ENCODE assay signal across 8 cellular contexts in the genomic region with DNA sequence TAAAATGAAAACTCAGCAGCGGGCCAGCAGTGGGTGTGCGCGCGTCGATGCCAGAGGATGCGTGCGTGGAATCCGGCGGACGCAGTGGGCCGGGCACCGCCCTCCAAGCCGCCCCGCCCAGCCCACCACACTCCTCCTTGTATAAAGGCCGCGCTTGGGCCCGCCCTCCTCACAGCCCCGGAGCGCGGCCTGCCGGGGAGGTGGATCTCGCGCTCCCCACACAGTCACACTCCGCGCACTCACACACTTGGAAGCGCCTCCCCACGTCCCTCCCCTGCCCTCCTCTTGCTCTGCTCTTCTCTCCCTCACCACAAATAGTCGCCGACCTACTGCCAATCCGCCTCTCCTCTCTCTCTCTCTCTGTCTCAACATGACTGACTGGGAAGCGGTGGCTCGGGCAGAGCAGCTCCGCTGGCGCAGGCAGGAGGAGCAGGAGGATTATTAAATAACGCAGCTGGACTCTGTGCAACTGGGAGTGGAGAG. TPM values are rescaled to one million over a fixed set of nuclear protein-coding genes. Genes with fewer than 3 reads are reported as not detected.
DNase-seq lines count a peak whose midpoint lies in the region; ATAC-seq and TF ChIP-seq lines count a peak whose summit lies in the region.

Gene CCSER1 (plus strand): TSS at position 172 of the 483 bp plus-strand sequence.

- peak; percentile 22 for DNase-seq in A673 (ENCODE audit: low spot score)
- DNase-seq in NCI-H510A treated with DMSO at 0.1 percent for 48 hours (lab: John Stamatoyannopoulos, UW): peak; percentile 81
- peak; percentile 29 for DNase-seq in activated T-cell treated with anti-CD3 and anti-CD28 coated beads, Interleukin-2, amount 50 U/mL, for 1 hour
- DNase-seq in fibroblast of gingiva (ENCODE audit: low read depth): peak; percentile 71
- peak; percentile 92 for DNase-seq in testis

- WGBS in testis, 2 donors: 0 to 1% methylated on average over 18 to 34 of the region's 35 CpGs

- POLR2A ChIA-PET in A673 (lab: Charles Lee; ENCODE audit: low non-redundant PET): no interaction called here

- H3K9ac ChIP-seq in muscle layer of colon (ENCODE audit: low read length): peak within 1 kb of the TSS; percentile 29

- CTCF ChIA-PET in A673 (lab: Charles Lee): no interaction called here

- no peaks in the 10 kb centered on the region for H3K36me3 ChIP-seq in A673 (ENCODE audit: insufficient read depth, low read length, poor library complexity, severe bottlenecking)
- no peaks in the 10 kb centered on the region for H3K36me3 ChIP-seq in muscle layer of colon (ENCODE audit: insufficient read depth, low read length)
- no peaks in the 10 kb centered on the region for H3K36me3 ChIP-seq in testis (ENCODE audit: low read depth, missing control alignments)

- TF ChIP-seq CTCF in A673 (conservative IDR thresholded peaks at IDR 0.05; ENCODE audit: low read depth, low read length) (no peak), testis (IDR thresholded peaks at IDR 0.05) (no peak)

- no peak for TF ChIP-seq POLR2A in testis (IDR thresholded peaks at IDR 0.05)

- no peak within 1 kb of the TSS for H3K27ac ChIP-seq in A673 (ENCODE audit: low read depth, low read length, poor library complexity, severe bottlenecking)
- H3K27ac ChIP-seq in muscle layer of colon (ENCODE audit: low read depth, low read length): peak within 1 kb of the TSS; percentile 57
- H3K27ac ChIP-seq in testis: peak within 1 kb of the TSS; percentile 80 to 86

- no peaks in the 10 kb centered on the region for H3K9me3 ChIP-seq in A673 (ENCODE audit: low read depth, low read length, poor library complexity, severe bottlenecking)
- H3K9me3 ChIP-seq in muscle layer of colon (ENCODE audit: low read length): no peaks in the 10 kb centered on the region
- no peaks in the 10 kb centered on the region for H3K9me3 ChIP-seq in testis

- H3K27me3 ChIP-seq in A673 (replicated peaks; ENCODE audit: insufficient read depth, low read depth, low read length, poor library complexity): peaks cover 15% of the 10 kb centered on the region
- no peaks in the 10 kb centered on the region for H3K27me3 ChIP-seq in muscle layer of colon (ENCODE audit: control insufficient read depth in 1 of 2, insufficient read depth in 2 of 2, low read length in 2 of 2)
- no peaks in the 10 kb centered on the region for H3K27me3 ChIP-seq in testis

- ATAC-seq in GM18870 (IDR thresholded peaks at IDR 0.05; ENCODE audit: unreplicated experiment) (peak; percentile 47), HG03066 (IDR thresholded peaks at IDR 0.05; ENCODE audit: low read depth, unreplicated experiment) (peak; percentile 78)

- intact Hi-C loops in A673 (cut with micrococcal nuclease; ENCODE audit: unreplicated experiment): loop anchor here (10.0 kb wide), 1 partner anchor 168 kb away; no protein-coding TSS in a partner anchor
- intact Hi-C loops in testis (cut with DNase I; ENCODE audit: low total_unique reads): no loop called here

- H3K4me1 ChIP-seq in A673 (ENCODE audit: insufficient read depth, low read length, poor library complexity, severe bottlenecking): no peaks in the 10 kb centered on the region
- H3K4me1 ChIP-seq in muscle layer of colon (ENCODE audit: insufficient read depth, low read length): peaks cover 9% of the 10 kb centered on the region
- no peaks in the 10 kb centered on the region for H3K4me1 ChIP-seq in testis

- no TSS peak for BruUV-seq in A673 (replicated peaks; lab: Mats Ljungman, UMichigan)

- peak within 1 kb of the TSS; percentile 44 for H3K4me3 ChIP-seq in A673 (ENCODE audit: low read depth, low read length, poor library complexity, severe bottlenecking)
- peak within 1 kb of the TSS; percentile 70 to 87 for H3K4me3 ChIP-seq in muscle layer of colon (ENCODE audit: low read depth in 1 of 2, low read length in 2 of 2)
- peak within 1 kb of the TSS; percentile 72 to 84 for H3K4me3 ChIP-seq in testis

RNA-seq across cellular contexts. Expression of gene CCSER1, which starts in this region (rescaled TPM):
- total RNA-seq in A673 (2021) (not detected in 2 replicates), testis (100 to 1,000 TPM in 1 of 2 donors, 10 to 100 TPM in 1; 82.8 to 105 TPM)
- polyA plus RNA-seq in testis (ENCODE audit: insufficient read depth, low read depth, low replicate concordance): 20.2 TPM

Comparison
In these comparisons a context has a peak if more than half of its experiments do, and no peak if none do; other contexts are left out.
1. RNA of gene CCSER1 (total RNA-seq): 82.8 to 105 TPM in testis; not detected in A673; every median in the first group is over 10 times any median in the second.
2. Peak in DNase-seq and H3K4me3 ChIP-seq in A673; RNA of the gene not detected or under 1 TPM.
3. DNase-seq: peak in every context shown above with its lines; median percentile 92 in testis; 81 in NCI-H510A treated with DMSO at 0.1 percent for 48 hours; 71 in fibroblast of gingiva; 29 in activated T-cell treated with anti-CD3 and anti-CD28 coated beads, Interleukin-2, amount 50 U/mL, for 1 hour; 22 in A673.
4. Peak in every context shown above with its lines, with median percentiles within 50 percentile points of each other: H3K4me3 ChIP-seq.